Comparison of ENCODE assay signal across 21 cellular contexts in genomic region chr3:171745577-171746319, GRCh38.
"Had no signal": no experiment of that assay in that cellular context is flagged by ENCODE, and none has a peak within 500 bp of the region (broad histone marks: within the 10 kb centered on the region; RNA-seq: fewer than 3 reads in every experiment).

No MANE protein-coding gene starts in this region.

- H3K4me3 ChIP-seq: gastroesophageal sphincter, hepatocyte, psoas muscle, sigmoid colon, skin epidermis, tibial artery, upper lobe of left lung, vagina had no signal

- H3K36me3 ChIP-seq: neutrophil, sigmoid colon, tibial artery, upper lobe of left lung, vagina had no signal

- H3K9me3 ChIP-seq: gastroesophageal sphincter, neutrophil, psoas muscle, sigmoid colon, tibial artery, upper lobe of left lung, vagina had no signal

- H3K4me1 ChIP-seq: upper lobe of left lung had no signal

- DNase-seq: effector memory CD4-positive, alpha-beta T cell; glutamatergic neuron; kidney; left cardiac atrium; mesendoderm; naive thymus-derived CD4-positive, alpha-beta T cell; nephron progenitor cell; retina; sigmoid colon; stimulated activated CD4-positive, alpha-beta T cell treated with anti-CD3 and anti-CD28 coated beads, Interleukin-2, amount 100 ng/mL, for 24 hours; stimulated activated CD4-positive, alpha-beta T cell treated with anti-CD3 and anti-CD28 coated beads, Interleukin-4, amount 100 ng/mL, for 4 hours; stimulated activated naive CD4-positive, alpha-beta T cell; tibial artery had no signal

- H3K27me3 ChIP-seq: gastroesophageal sphincter, hepatocyte, neutrophil, sigmoid colon, tibial artery, upper lobe of left lung, vagina had no signal

- H3K4me3 Mint-ChIP-seq: naive thymus-derived CD4-positive, alpha-beta T cell; nephron progenitor cell had no signal

- H3K9me3 Mint-ChIP-seq: naive thymus-derived CD4-positive, alpha-beta T cell had no signal

- H3K27ac Mint-ChIP-seq: naive thymus-derived CD4-positive, alpha-beta T cell; nephron progenitor cell had no signal

- H3K4me2 ChIP-seq: hepatocyte had no signal

- H3K36me3 Mint-ChIP-seq: naive thymus-derived CD4-positive, alpha-beta T cell had no signal

- ATAC-seq: esophagus mucosa; gastroesophageal sphincter; naive thymus-derived CD4-positive, alpha-beta T cell; psoas muscle had no signal

- H2AFZ ChIP-seq: hepatocyte had no signal

- H3K27ac ChIP-seq: gastroesophageal sphincter, hepatocyte, psoas muscle, sigmoid colon, skin epidermis, tibial artery, upper lobe of left lung, vagina had no signal
